ENCODE assay signal across 19 cellular contexts in genomic region chr6:11586117-11586516, GRCh38. TPM values are rescaled to one million over a fixed set of nuclear protein-coding genes. Genes with fewer than 3 reads are reported as not detected.
DNase-seq lines count a peak whose midpoint lies in the region; ATAC-seq and TF ChIP-seq lines count a peak whose summit lies in the region.
"Had no signal": no experiment of that assay in that cellular context is flagged by ENCODE, and none has a peak within 500 bp of the region (broad histone marks: within the 10 kb centered on the region; RNA-seq: fewer than 3 reads in every experiment).

No MANE protein-coding gene starts in this region.

- TF ChIP-seq CTCF in WTC11 (IDR thresholded peaks at IDR 0.05) (no peak), GM10248 (IDR thresholded peaks at IDR 0.05; ENCODE audit: control extremely low read depth, extremely low read depth, low read depth, missing control alignments) (no peak)

- H3K79me2 ChIP-seq in GM23248 (ENCODE audit: insufficient read depth) = no peaks in the 10 kb centered on the region

- H3K4me2 ChIP-seq in GM23248 (ENCODE audit: unreplicated experiment) = peak overlapping the region; percentile 52

- no peaks in the 10 kb centered on the region for H3K27me3 Mint-ChIP-seq in WTC11 (ENCODE audit: low read depth)
- H3K27me3 Mint-ChIP-seq: activated naive CD8-positive, alpha-beta T cell treated with anti-CD3 and anti-CD28 coated beads for 36 hours had no signal

- H3K4me1 Mint-ChIP-seq in WTC11 = peaks cover 25% of the 10 kb centered on the region
- H3K4me1 Mint-ChIP-seq: activated naive CD8-positive, alpha-beta T cell treated with anti-CD3 and anti-CD28 coated beads for 36 hours had no signal

- ATAC-seq in WTC11 (no peak), left ventricle myocardium superior (no peak), HG03565 (IDR thresholded peaks at IDR 0.05; ENCODE audit: unreplicated experiment) (no peak)
- ATAC-seq: right cardiac atrium had no signal

- H3K9me3 Mint-ChIP-seq in WTC11 = peaks cover 9% of the 10 kb centered on the region
- H3K9me3 Mint-ChIP-seq: activated CD4-positive, alpha-beta memory T cell treated with anti-CD3 and anti-CD28 coated beads for 36 hours; activated naive CD8-positive, alpha-beta T cell treated with anti-CD3 and anti-CD28 coated beads for 36 hours; neural crest cell had no signal

- WGBS in GM23248 (ENCODE audit: low coverage in 1 of 2, low lambda C conversion rate in 2 of 2, missing lambda C conversion rate in 2 of 2), 2 experiments = 60 to 62% methylated on average over 4 of the region's 4 CpGs

- no peak overlapping the region for H3K4me3 Mint-ChIP-seq in WTC11
- H3K4me3 Mint-ChIP-seq: activated CD4-positive, alpha-beta memory T cell treated with anti-CD3 and anti-CD28 coated beads for 36 hours; activated naive CD8-positive, alpha-beta T cell treated with anti-CD3 and anti-CD28 coated beads for 36 hours; neural crest cell had no signal

- H3K36me3 ChIP-seq in GM23248 (ENCODE audit: low read depth) = no peaks in the 10 kb centered on the region
- H3K36me3 ChIP-seq: BE2C, HAP-1, suprapubic skin had no signal

- CTCF ChIA-PET in WTC11 (lab: Charles Lee) = interaction anchor here (1.0 to 4.1 kb wide), 6 partner anchors 9 to 704 kb away, joined by 3 to 15 read pairs (median 5); partner anchors contain the start of gene EDN1
- CTCF ChIA-PET in GM10248 (lab: Yijun Ruan, JAX) = interaction anchor here (1.3 to 4.5 kb wide), 5 partner anchors 10 to 1020 kb away, joined by 3 to 32 read pairs (median 21); partner anchors contain the start of gene EDN1

- H3K27me3 ChIP-seq in GM23248 (replicated peaks; ENCODE audit: insufficient read depth) = no peaks in the 10 kb centered on the region
- H3K27me3 ChIP-seq: BE2C, foreskin keratinocyte, suprapubic skin had no signal

- peak overlapping the region; percentile 24; the same call in 1 of the 2 replicates for H2AFZ ChIP-seq in GM23248

- H3K27ac ChIP-seq in GM23248 = peak overlapping the region; percentile 92
- H3K27ac ChIP-seq: foreskin keratinocyte, suprapubic skin had no signal

- in situ Hi-C loops in GM23248 (cut with MboI) = loop anchor here (10.0 kb wide), 1 partner anchor 1019 kb away; no protein-coding TSS in a partner anchor

- H3K9ac ChIP-seq in GM23248 = peak overlapping the region; percentile 29

- H4K20me1 ChIP-seq in GM23248 (ENCODE audit: insufficient read depth) = no peaks in the 10 kb centered on the region

- H3K27ac Mint-ChIP-seq in WTC11 = peak overlapping the region; percentile 66
- H3K27ac Mint-ChIP-seq: activated CD4-positive, alpha-beta memory T cell treated with anti-CD3 and anti-CD28 coated beads for 36 hours; activated naive CD8-positive, alpha-beta T cell treated with anti-CD3 and anti-CD28 coated beads for 36 hours had no signal

- DNase-seq in GM23248 (no peak), WTC11 (ENCODE audit: low spot score) (no peak), iris pigment epithelial cell (ENCODE audit: low read depth) (peak; percentile 25), renal cortical epithelial cell (ENCODE audit: low read depth) (peak; percentile 39), glomerular visceral epithelial cell (ENCODE audit: extremely low spot score) (no peak), left ventricle myocardium superior (no peak), GM10248 (ENCODE audit: extremely low spot score) (no peak)
- DNase-seq: activated CD4-positive, alpha-beta memory T cell treated with anti-CD3 and anti-CD28 coated beads for 36 hours; activated naive CD8-positive, alpha-beta T cell treated with anti-CD3 and anti-CD28 coated beads for 36 hours; activated T-cell treated with anti-CD3 and anti-CD28 coated beads, Interleukin-2, amount 50 U/mL, for 48 hours; BE2C; effector CD4-positive, alpha-beta T cell; NCI-H2081 treated with DMSO at 0.1 percent for 48 hours; right cardiac atrium had no signal

- H3K4me3 ChIP-seq in GM23248 = 0 out of 2 replicates have a peak overlapping the region, but pooled peaks have one; percentile 5
- H3K4me3 ChIP-seq: HAP-1, suprapubic skin had no signal

- intact Hi-C loops in left ventricle myocardium superior (cut with micrococcal nuclease) = loop anchor here (10.0 kb wide), 1 partner anchor 1019 kb away; no protein-coding TSS in a partner anchor

- peaks cover 32% of the 10 kb centered on the region for H3F3A ChIP-seq in GM23248 (ENCODE audit: insufficient read depth)

- peaks cover 6% of the 10 kb centered on the region; the same call in 1 of the 2 replicates for H3K36me3 Mint-ChIP-seq in WTC11
- H3K36me3 Mint-ChIP-seq: activated CD4-positive, alpha-beta memory T cell treated with anti-CD3 and anti-CD28 coated beads for 36 hours; activated naive CD8-positive, alpha-beta T cell treated with anti-CD3 and anti-CD28 coated beads for 36 hours had no signal

- no peaks in the 10 kb centered on the region for H3K9me3 ChIP-seq in GM23248 (ENCODE audit: low read depth)
- H3K9me3 ChIP-seq: BE2C, HAP-1, suprapubic skin had no signal

- POLR2A ChIA-PET in WTC11 (lab: Charles Lee) (no interaction called here), GM10248 (lab: Yijun Ruan, JAX) (no interaction called here)

- H3K9me2 ChIP-seq in GM23248 (ENCODE audit: insufficient read depth) = no peaks in the 10 kb centered on the region

- H3K4me1 ChIP-seq in GM23248 (ENCODE audit: insufficient read depth) = peaks cover 34% of the 10 kb centered on the region
- H3K4me1 ChIP-seq: BE2C, HAP-1, suprapubic skin had no signal

TF ChIP-seq in WTC11, 78 proteins besides CTCF, POLR2A, EP300 and RAD21:
- no peak for TF ChIP-seq ZNF263 (CRISPR knock-in tag; IDR thresholded peaks at IDR 0.05; ENCODE audit: low read depth)
- TF ChIP-seq ZNF138 (CRISPR knock-in tag; conservative IDR thresholded peaks at IDR 0.05) = no peak

RNA-seq across cellular contexts. Expression of gene TMEM170B, which starts 48.6 kb away (rescaled TPM):
- 0.54 and 0.63 TPM in 2 replicates for total RNA-seq in GM23248 (2014; rRNA removed; shearing (Covaris generic))
- 0.14 TPM in 2 replicates for polyA plus RNA-seq in GM23248 (2016; fragmentation: Nextera tagmentation; extraction: Ambion mirVana)
- 3.5 to 5.4 TPM (median 5.2 TPM) in 3 replicates for total RNA-seq in WTC11 (2021)
- 1.1 and 1.6 TPM in 2 replicates for total RNA-seq in renal cortical epithelial cell
- 5.4 TPM for total RNA-seq in left ventricle myocardium superior

Comparison
In these comparisons a context has a peak if more than half of its experiments do, and no peak if none do; other contexts are left out.
1. DNase-seq: peak in iris pigment epithelial cell (single experiment) and renal cortical epithelial cell (single experiment); none in GM23248 (single experiment), WTC11 (single experiment), glomerular visceral epithelial cell (single experiment), left ventricle myocardium superior (single experiment) and GM10248 (single experiment).